In the genomic region with DNA sequence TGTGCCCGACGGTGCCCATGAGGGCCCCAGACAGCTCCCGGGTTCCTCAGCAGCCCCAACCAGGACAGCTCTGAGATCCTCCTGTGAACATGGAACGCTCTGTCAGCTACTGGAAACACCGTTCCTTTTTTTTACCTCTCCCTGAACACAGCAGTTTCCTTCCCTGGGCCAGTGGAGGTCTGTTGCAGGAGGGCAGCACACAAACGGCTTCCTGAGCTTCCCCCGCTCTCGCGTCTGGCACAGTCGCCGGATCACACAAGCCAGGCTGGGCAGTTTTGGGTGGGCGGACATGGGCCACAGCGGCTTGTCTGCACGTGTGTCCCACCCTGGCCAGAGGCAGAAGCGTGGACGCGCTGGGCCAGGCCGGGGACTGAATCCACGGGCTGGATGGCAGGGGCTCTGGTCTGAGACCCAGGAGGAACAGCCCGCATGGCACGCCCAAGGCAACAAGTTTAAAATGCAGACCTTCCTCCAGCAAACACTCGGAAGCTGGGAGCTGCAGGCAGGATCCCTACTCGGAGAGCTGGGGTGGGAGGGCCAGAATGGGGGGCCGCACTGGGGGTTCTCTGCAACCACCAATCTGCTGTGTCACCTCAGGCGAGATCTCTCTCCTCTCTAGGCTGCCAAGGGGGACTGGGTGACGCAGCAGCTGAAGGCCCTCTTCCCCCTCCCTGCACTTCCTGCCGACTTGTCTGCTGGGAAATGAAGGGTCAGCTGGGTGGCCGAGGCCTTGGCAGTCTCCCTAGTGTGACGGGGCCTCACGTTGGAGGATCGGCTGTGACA, we compare ENCODE assay signal across 9 cellular contexts.
DNase-seq lines count a peak whose midpoint lies in the region; ATAC-seq and TF ChIP-seq lines count a peak whose summit lies in the region.
"Had no signal": no experiment of that assay in that cellular context is flagged by ENCODE, and none has a peak within 500 bp of the region (broad histone marks: within the 10 kb centered on the region; RNA-seq: fewer than 3 reads in every experiment).

No MANE protein-coding gene starts in this region.

- no peak for TF ChIP-seq CTCF in fibroblast of pulmonary artery (IDR thresholded peaks at IDR 0.05; ENCODE audit: low read length, missing control alignments)
- TF ChIP-seq CTCF in upper lobe of right lung (IDR thresholded peaks at IDR 0.05): no peak

- peak overlapping the region; percentile 79 for H3K27ac ChIP-seq in upper lobe of right lung

- no peaks in the 10 kb centered on the region for H3K27me3 Mint-ChIP-seq in activated CD4-positive, alpha-beta T cell treated with anti-CD3 and anti-CD28 coated beads for 36 hours
- H3K27me3 Mint-ChIP-seq in activated T-helper 1 cell treated with anti-CD3 and anti-CD28 coated beads, Interleukin-12 subunit alpha, Interleukin-12 subunit beta, Interleukin-2, Interleukin-4 antibody, amounts not matched to agents 30 ng/mL and 10 ng/mL and 1 ng/mL, durations not matched to agents 14 hours and 24 hours and 36 hours (ENCODE audit: insufficient read depth): no peaks in the 10 kb centered on the region

- no peaks in the 10 kb centered on the region for H3K36me3 Mint-ChIP-seq in activated CD4-positive, alpha-beta T cell treated with anti-CD3 and anti-CD28 coated beads for 36 hours (ENCODE audit: low read depth)
- H3K36me3 Mint-ChIP-seq in activated T-helper 1 cell treated with anti-CD3 and anti-CD28 coated beads, Interleukin-12 subunit alpha, Interleukin-12 subunit beta, Interleukin-2, Interleukin-4 antibody, amounts not matched to agents 30 ng/mL and 10 ng/mL and 1 ng/mL, durations not matched to agents 14 hours and 24 hours and 36 hours (ENCODE audit: low read depth): no peaks in the 10 kb centered on the region

- ATAC-seq in activated CD4-positive, alpha-beta T cell treated with anti-CD3 and anti-CD28 coated beads for 36 hours: peak; percentile 42
- ATAC-seq in upper lobe of right lung (peak; percentile 83), GM19467 (IDR thresholded peaks at IDR 0.05; ENCODE audit: unreplicated experiment) (no peak)

- no peaks in the 10 kb centered on the region for H3K9me3 ChIP-seq in upper lobe of right lung
- H3K9me3 ChIP-seq: A549 had no signal

- peak; percentile 15 for DNase-seq in activated CD4-positive, alpha-beta T cell treated with anti-CD3 and anti-CD28 coated beads for 36 hours
- DNase-seq in activated CD4-positive, alpha-beta T cell treated with anti-CD3 and anti-CD28 coated beads for 4 hours: no peak
- DNase-seq in fibroblast of pulmonary artery (ENCODE audit: low read depth) (peak; percentile 82), mucosa of gallbladder (ENCODE audit: low spot score) (peak; percentile 67), upper lobe of right lung (peak; percentile 82), RPMI8226 (no peak)
- no peak for DNase-seq in activated T-helper 1 cell treated with anti-CD3 and anti-CD28 coated beads, Interleukin-12 subunit alpha, Interleukin-12 subunit beta, Interleukin-2, Interleukin-4 antibody, amounts not matched to agents 30 ng/mL and 10 ng/mL and 1 ng/mL, durations not matched to agents 14 hours and 24 hours and 36 hours (ENCODE audit: low spot score)

- intact Hi-C loops in activated CD4-positive, alpha-beta T cell treated with anti-CD3 and anti-CD28 coated beads for 36 hours (cut with DNase I, micrococcal nuclease): no loop called here
- intact Hi-C loops in upper lobe of right lung (cut with DNase I): no loop called here
- intact Hi-C loops in activated T-helper 1 cell treated with anti-CD3 and anti-CD28 coated beads, Interleukin-12 subunit alpha, Interleukin-12 subunit beta, Interleukin-2, Interleukin-4 antibody, amounts not matched to agents 30 ng/mL and 10 ng/mL and 1 ng/mL, durations not matched to agents 14 hours and 24 hours and 36 hours (cut with micrococcal nuclease): no loop called here

- no peak overlapping the region for H3K27ac Mint-ChIP-seq in activated CD4-positive, alpha-beta T cell treated with anti-CD3 and anti-CD28 coated beads for 36 hours
- H3K27ac Mint-ChIP-seq in activated T-helper 1 cell treated with anti-CD3 and anti-CD28 coated beads, Interleukin-12 subunit alpha, Interleukin-12 subunit beta, Interleukin-2, Interleukin-4 antibody, amounts not matched to agents 30 ng/mL and 10 ng/mL and 1 ng/mL, durations not matched to agents 14 hours and 24 hours and 36 hours: no peak overlapping the region

- POLR2A ChIA-PET in activated CD4-positive, alpha-beta T cell treated with anti-CD3 and anti-CD28 coated beads for 36 hours (lab: Charles Lee): no interaction called here

- no peaks in the 10 kb centered on the region for H3K4me1 Mint-ChIP-seq in activated CD4-positive, alpha-beta T cell treated with anti-CD3 and anti-CD28 coated beads for 36 hours
- H3K4me1 Mint-ChIP-seq in activated T-helper 1 cell treated with anti-CD3 and anti-CD28 coated beads, Interleukin-12 subunit alpha, Interleukin-12 subunit beta, Interleukin-2, Interleukin-4 antibody, amounts not matched to agents 30 ng/mL and 10 ng/mL and 1 ng/mL, durations not matched to agents 14 hours and 24 hours and 36 hours (ENCODE audit: low read depth): no peaks in the 10 kb centered on the region

- H3K4me1 ChIP-seq in upper lobe of right lung: peaks cover 23% of the 10 kb centered on the region

- no peaks in the 10 kb centered on the region for H3K36me3 ChIP-seq in upper lobe of right lung

- no peaks in the 10 kb centered on the region for H3K27me3 ChIP-seq in upper lobe of right lung

- H3K4me3 ChIP-seq in fibroblast of pulmonary artery (replicated peaks; ENCODE audit: low read depth, low read length) (no peak overlapping the region), upper lobe of right lung (peak overlapping the region; percentile 28)
- H3K4me3 ChIP-seq: A549 had no signal

- CTCF ChIA-PET in activated CD4-positive, alpha-beta T cell treated with anti-CD3 and anti-CD28 coated beads for 36 hours (lab: Charles Lee): interaction anchor here (0.5 kb wide), 1 partner anchor 448 kb away, joined by 4 read pairs; no protein-coding TSS in a partner anchor

- H3K4me3 Mint-ChIP-seq in activated CD4-positive, alpha-beta T cell treated with anti-CD3 and anti-CD28 coated beads for 36 hours: no peak overlapping the region
- H3K4me3 Mint-ChIP-seq in activated T-helper 1 cell treated with anti-CD3 and anti-CD28 coated beads, Interleukin-12 subunit alpha, Interleukin-12 subunit beta, Interleukin-2, Interleukin-4 antibody, amounts not matched to agents 30 ng/mL and 10 ng/mL and 1 ng/mL, durations not matched to agents 14 hours and 24 hours and 36 hours: no peak overlapping the region

- H3K9me3 Mint-ChIP-seq in activated CD4-positive, alpha-beta T cell treated with anti-CD3 and anti-CD28 coated beads for 36 hours (ENCODE audit: low read depth): no peaks in the 10 kb centered on the region
- H3K9me3 Mint-ChIP-seq in activated T-helper 1 cell treated with anti-CD3 and anti-CD28 coated beads, Interleukin-12 subunit alpha, Interleukin-12 subunit beta, Interleukin-2, Interleukin-4 antibody, amounts not matched to agents 30 ng/mL and 10 ng/mL and 1 ng/mL, durations not matched to agents 14 hours and 24 hours and 36 hours: no peaks in the 10 kb centered on the region

Comparison
In these comparisons a context has a peak if more than half of its experiments do, and no peak if none do; other contexts are left out.
1. DNase-seq: peak in activated CD4-positive, alpha-beta T cell treated with anti-CD3 and anti-CD28 coated beads for 36 hours (single experiment), fibroblast of pulmonary artery (single experiment), mucosa of gallbladder (single experiment) and upper lobe of right lung (single experiment); none in activated CD4-positive, alpha-beta T cell treated with anti-CD3 and anti-CD28 coated beads for 4 hours (0 of 2), activated T-helper 1 cell treated with anti-CD3 and anti-CD28 coated beads, Interleukin-12 subunit alpha, Interleukin-12 subunit beta, Interleukin-2, Interleukin-4 antibody, amounts not matched to agents 30 ng/mL and 10 ng/mL and 1 ng/mL, durations not matched to agents 14 hours and 24 hours and 36 hours (single experiment) and RPMI8226 (single experiment).